Comparison of ENCODE assay signal across 24 cellular contexts in the genomic region with DNA sequence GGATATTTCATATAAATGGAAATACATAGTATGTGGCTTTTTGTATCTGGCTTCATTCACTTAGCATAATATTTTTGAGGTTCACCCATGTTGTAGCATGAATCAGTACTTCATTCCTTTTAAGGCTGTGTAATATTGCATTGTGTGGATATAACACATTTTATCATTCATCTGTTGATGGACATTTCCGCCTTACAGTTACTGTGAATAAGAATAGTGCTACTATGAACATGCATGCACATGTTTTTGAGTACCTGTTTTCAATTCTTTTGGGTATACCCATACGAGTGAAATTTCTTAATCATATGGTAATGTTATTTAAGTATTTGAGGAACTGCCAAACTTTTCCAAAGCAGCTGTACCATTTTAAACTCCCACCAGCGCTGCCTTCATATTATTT.
"Had no signal": no experiment of that assay in that cellular context is flagged by ENCODE, and none has a peak within 500 bp of the region (broad histone marks: within the 10 kb centered on the region; RNA-seq: fewer than 3 reads in every experiment).

No MANE protein-coding gene starts in this region.

- H3K79me2 ChIP-seq: parathyroid adenoma had no signal

- H3K4me2 ChIP-seq: neural progenitor cell had no signal

- H3K4me3 ChIP-seq: esophagus squamous epithelium, neural progenitor cell, psoas muscle, tibial nerve had no signal

- H3K27ac ChIP-seq: brain microvascular endothelial cell, esophagus squamous epithelium, neural progenitor cell, parathyroid adenoma, psoas muscle, tibial nerve, VCaP had no signal

- H3K36me3 ChIP-seq: neural progenitor cell, tibial nerve had no signal

- H2AFZ ChIP-seq: neural progenitor cell, parathyroid adenoma had no signal

- H3K27me3 ChIP-seq: brain microvascular endothelial cell, esophagus squamous epithelium, neural progenitor cell, tibial nerve had no signal

- H3K9ac ChIP-seq: neural progenitor cell, parathyroid adenoma had no signal

- DNase-seq: activated CD4-positive, alpha-beta T cell treated with anti-CD3 and anti-CD28 coated beads for 48 hours; activated CD4-positive, alpha-beta T cell treated with anti-CD3 and anti-CD28 coated beads, Interleukin-2, amount 50 U/mL, for 48 hours; activated CD8-positive, alpha-beta memory T cell treated with anti-CD3 and anti-CD28 coated beads for 24 hours; activated gamma-delta T cell; activated naive CD4-positive, alpha-beta T cell treated with anti-CD3 and anti-CD28 coated beads, Interleukin-2, amount 10 ng/mL, durations not matched to agents 7 days and 5 days; amniotic stem cell; brain microvascular endothelial cell; cortex of kidney; esophagus squamous epithelium; head of caudate nucleus; hippocampal formation; kidney; left colon; naive thymus-derived CD8-positive, alpha-beta T cell; occipital lobe; psoas muscle; stimulated activated CD4-positive, alpha-beta T cell treated with anti-CD3 and anti-CD28 coated beads, Interleukin-15, amount 100 ng/mL, for 24 hours; stimulated activated naive CD4-positive, alpha-beta T cell; T-helper 9 cell had no signal

- ATAC-seq: activated CD4-positive, CD25-positive, alpha-beta regulatory T cell treated with anti-CD3 and anti-CD28 coated beads, Interleukin-2, amount 50 U/mL, for 24 hours; left colon; naive thymus-derived CD8-positive, alpha-beta T cell; psoas muscle had no signal

- H3K9me3 ChIP-seq: esophagus squamous epithelium, psoas muscle, tibial nerve had no signal

- H3K4me1 ChIP-seq: neural progenitor cell, parathyroid adenoma, psoas muscle, tibial nerve had no signal
